21 cellular contexts compared by ENCODE assay signal in genomic region chr18:48106498-48106897, GRCh38.
"Had no signal": no experiment of that assay in that cellular context is flagged by ENCODE, and none has a peak within 500 bp of the region (broad histone marks: within the 10 kb centered on the region; RNA-seq: fewer than 3 reads in every experiment).

No MANE protein-coding gene starts in this region.

- H3K4me1 ChIP-seq: colonic mucosa, gastrocnemius medialis, right lobe of liver, testis had no signal

- H3K4me3 Mint-ChIP-seq: activated B cell treated with CpG ODN at 0.5 μM for 24 hours; activated CD8-positive, alpha-beta memory T cell treated with anti-CD3 and anti-CD28 coated beads, Interleukin-2, amount 10 ng/mL, durations not matched to agents 7 days and 5 days; activated CD8-positive, alpha-beta T cell treated with anti-CD3 and anti-CD28 coated beads, Interleukin-2, amount 10 ng/mL, durations not matched to agents 7 days and 5 days; activated T-cell treated with anti-CD3 and anti-CD28 coated beads, Interleukin-2, amount 50 U/mL, for 72 hours; natural killer cell had no signal

- H3K36me3 Mint-ChIP-seq: activated CD8-positive, alpha-beta memory T cell treated with anti-CD3 and anti-CD28 coated beads, Interleukin-2, amount 10 ng/mL, durations not matched to agents 7 days and 5 days; activated naive CD4-positive, alpha-beta T cell treated with anti-CD3 and anti-CD28 coated beads, Interleukin-2, amount 50 U/mL, for 72 hours; natural killer cell had no signal

- H3K27ac ChIP-seq: colonic mucosa, gastrocnemius medialis, neutrophil, right lobe of liver, testis had no signal

- H3K4me1 Mint-ChIP-seq: activated B cell treated with CpG ODN at 0.5 μM for 24 hours, natural killer cell had no signal

- DNase-seq: activated B cell treated with CpG ODN at 0.5 μM for 24 hours; activated CD8-positive, alpha-beta memory T cell treated with anti-CD3 and anti-CD28 coated beads, Interleukin-2, amount 10 ng/mL, durations not matched to agents 7 days and 5 days; activated CD8-positive, alpha-beta T cell treated with anti-CD3 and anti-CD28 coated beads, Interleukin-2, amount 10 ng/mL, durations not matched to agents 7 days and 5 days; activated naive CD4-positive, alpha-beta T cell; activated T-cell treated with anti-CD3 and anti-CD28 coated beads, Interleukin-2, amount 50 U/mL, for 72 hours; colonic mucosa; effector memory CD4-positive, alpha-beta T cell; gastrocnemius medialis; head of caudate nucleus; hippocampal formation; left cardiac atrium; left ventricle myocardium superior; natural killer cell; right lobe of liver; stimulated activated CD4-positive, alpha-beta T cell treated with anti-CD3 and anti-CD28 coated beads, Interleukin-2, amount 100 ng/mL, for 48 hours; stimulated activated naive CD4-positive, alpha-beta T cell treated with Interleukin-2 at 50 U/mL for 16 hours; T-helper 2 cell; testis; transverse colon had no signal

- ATAC-seq: activated CD8-positive, alpha-beta memory T cell treated with anti-CD3 and anti-CD28 coated beads, Interleukin-2, amount 10 ng/mL, durations not matched to agents 7 days and 5 days; activated CD8-positive, alpha-beta T cell treated with anti-CD3 and anti-CD28 coated beads, Interleukin-2, amount 10 ng/mL, durations not matched to agents 7 days and 5 days; activated naive CD4-positive, alpha-beta T cell treated with anti-CD3 and anti-CD28 coated beads, Interleukin-2, amount 50 U/mL, for 72 hours; activated T-cell treated with anti-CD3 and anti-CD28 coated beads, Interleukin-2, amount 50 U/mL, for 72 hours; gastrocnemius medialis; left ventricle myocardium superior; natural killer cell; right lobe of liver had no signal

- H3K27me3 ChIP-seq: colonic mucosa, gastrocnemius medialis, right lobe of liver, testis, transverse colon had no signal

- H3K36me3 ChIP-seq: colonic mucosa, gastrocnemius medialis, neutrophil, right lobe of liver, transverse colon had no signal

- H3K27ac Mint-ChIP-seq: activated B cell treated with CpG ODN at 0.5 μM for 24 hours; activated CD8-positive, alpha-beta memory T cell treated with anti-CD3 and anti-CD28 coated beads, Interleukin-2, amount 10 ng/mL, durations not matched to agents 7 days and 5 days; activated CD8-positive, alpha-beta T cell treated with anti-CD3 and anti-CD28 coated beads, Interleukin-2, amount 10 ng/mL, durations not matched to agents 7 days and 5 days; activated naive CD4-positive, alpha-beta T cell treated with anti-CD3 and anti-CD28 coated beads, Interleukin-2, amount 50 U/mL, for 72 hours; activated T-cell treated with anti-CD3 and anti-CD28 coated beads, Interleukin-2, amount 50 U/mL, for 72 hours; natural killer cell had no signal

- H3K9me3 Mint-ChIP-seq: activated B cell treated with CpG ODN at 0.5 μM for 24 hours; activated naive CD4-positive, alpha-beta T cell treated with anti-CD3 and anti-CD28 coated beads, Interleukin-2, amount 50 U/mL, for 72 hours; activated T-cell treated with anti-CD3 and anti-CD28 coated beads, Interleukin-2, amount 50 U/mL, for 72 hours; natural killer cell had no signal

- H3K4me3 ChIP-seq: colonic mucosa, gastrocnemius medialis, right lobe of liver, testis, transverse colon had no signal

- H3K9me3 ChIP-seq: colonic mucosa, gastrocnemius medialis, neutrophil, right lobe of liver, testis, transverse colon had no signal
